In the genomic region with DNA sequence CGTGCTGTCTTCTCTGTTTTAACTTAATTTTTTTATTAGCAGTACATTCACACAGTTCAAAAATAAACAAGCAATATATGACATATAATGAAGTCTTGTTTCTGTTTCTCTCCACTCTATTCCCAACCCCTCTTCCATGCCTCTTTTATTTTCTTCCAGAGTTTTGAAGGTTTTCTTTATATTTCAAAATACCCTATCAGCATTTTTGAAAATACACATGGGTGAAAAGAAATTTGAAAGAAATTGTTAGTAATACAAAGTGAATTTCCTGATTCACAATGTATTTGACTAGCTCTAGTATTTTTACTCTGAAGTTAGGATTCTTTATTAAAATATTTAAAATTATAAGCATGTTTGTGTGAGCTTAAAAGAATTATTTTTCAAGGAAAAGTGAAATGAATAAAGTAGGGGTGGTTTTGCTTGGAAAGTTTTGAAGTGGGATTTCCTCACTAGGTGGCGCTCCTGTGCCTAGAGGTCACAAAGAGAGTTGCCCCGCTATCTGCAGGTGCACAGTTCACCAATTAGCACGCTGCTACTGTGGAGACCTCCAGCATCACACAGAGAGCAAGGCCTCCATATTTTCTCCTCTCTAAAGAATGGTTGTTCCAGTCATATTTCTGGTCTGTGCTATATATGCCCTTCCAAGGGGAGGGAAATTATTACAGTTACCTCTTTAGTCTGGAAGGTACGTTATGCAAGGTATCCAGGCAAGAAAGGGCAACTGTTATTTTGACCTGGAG, we compare ENCODE assay signal across 8 cellular contexts. TPM values are rescaled to one million over a fixed set of nuclear protein-coding genes. Genes with fewer than 3 reads are reported as not detected.
DNase-seq lines count a peak whose midpoint lies in the region; ATAC-seq and TF ChIP-seq lines count a peak whose summit lies in the region.

No MANE protein-coding gene starts in this region.

- H3K4me3 Mint-ChIP-seq in natural killer cell, result no peak overlapping the region
- H3K4me3 Mint-ChIP-seq in natural killer cell treated with Interleukin-12 subunit alpha and Interleukin-12 subunit beta and Interleukin-15 and Interleukin-18, amount 100 ng/mL, for 72 hours, result no peak overlapping the region

- no peak overlapping the region for H3K27ac Mint-ChIP-seq in natural killer cell
- H3K27ac Mint-ChIP-seq in natural killer cell treated with Interleukin-12 subunit alpha and Interleukin-12 subunit beta and Interleukin-15 and Interleukin-18, amount 100 ng/mL, for 72 hours, result no peak overlapping the region

- H3K27me3 Mint-ChIP-seq in natural killer cell (ENCODE audit: low read depth in 2 of 2), result peaks cover 12 to 13% of the 10 kb centered on the region in 2 donors
- H3K27me3 Mint-ChIP-seq in natural killer cell treated with Interleukin-12 subunit alpha and Interleukin-12 subunit beta and Interleukin-15 and Interleukin-18, amount 100 ng/mL, for 72 hours, result peaks cover 16 to 29% of the 10 kb centered on the region in 2 donors

- intact Hi-C loops in natural killer cell (cut with micrococcal nuclease), result no loop called here

- H3K9me3 Mint-ChIP-seq in natural killer cell, result no peaks in the 10 kb centered on the region
- H3K9me3 Mint-ChIP-seq in natural killer cell treated with Interleukin-12 subunit alpha and Interleukin-12 subunit beta and Interleukin-15 and Interleukin-18, amount 100 ng/mL, for 72 hours, result no peaks in the 10 kb centered on the region

- TF ChIP-seq CTCF in natural killer cell (IDR thresholded peaks at IDR 0.05), result peak; percentile 62
- peak; percentile 76 for TF ChIP-seq CTCF in fibroblast of pulmonary artery (IDR thresholded peaks at IDR 0.05; ENCODE audit: low read length, missing control alignments)

- no peaks in the 10 kb centered on the region for H3K36me3 Mint-ChIP-seq in natural killer cell
- no peaks in the 10 kb centered on the region for H3K36me3 Mint-ChIP-seq in natural killer cell treated with Interleukin-12 subunit alpha and Interleukin-12 subunit beta and Interleukin-15 and Interleukin-18, amount 100 ng/mL, for 72 hours

- ATAC-seq in natural killer cell, result peak in 1 of 3 donors; percentile 44
- no peak for ATAC-seq in natural killer cell treated with Interleukin-12 subunit alpha and Interleukin-12 subunit beta and Interleukin-15 and Interleukin-18, amount 100 ng/mL, for 72 hours
- peak; percentile 84 for ATAC-seq in HG03025 (IDR thresholded peaks at IDR 0.05; ENCODE audit: low FRiP score, unreplicated experiment)
- no peak for ATAC-seq in GM19395 (IDR thresholded peaks at IDR 0.05; ENCODE audit: unreplicated experiment)

- no peaks in the 10 kb centered on the region for H3K4me1 Mint-ChIP-seq in natural killer cell
- H3K4me1 Mint-ChIP-seq in natural killer cell treated with Interleukin-12 subunit alpha and Interleukin-12 subunit beta and Interleukin-15 and Interleukin-18, amount 100 ng/mL, for 72 hours (ENCODE audit: low read depth in 2 of 2), result no peaks in the 10 kb centered on the region

- no peak for DNase-seq in natural killer cell
- no peak for DNase-seq in natural killer cell treated with Interleukin-12 subunit alpha and Interleukin-12 subunit beta and Interleukin-15 and Interleukin-18, amount 100 ng/mL, for 72 hours (ENCODE audit: low spot score)
- DNase-seq in NCI-H345 (lab: John Stamatoyannopoulos, UW), result peak; percentile 73
- peak; percentile 7 to 12 for DNase-seq in activated CD8-positive, alpha-beta memory T cell treated with anti-CD3 and anti-CD28 coated beads for 4 hours (ENCODE audit: low read depth in 2 of 2)
- peak; percentile 61 for DNase-seq in fibroblast of pulmonary artery (ENCODE audit: low read depth)
- DNase-seq in putamen (ENCODE audit: low spot score), result peak; percentile 27

- H3K4me3 ChIP-seq in fibroblast of pulmonary artery (replicated peaks; ENCODE audit: low read depth, low read length), result no peak overlapping the region

RNA-seq across cellular contexts. Expression of gene SOX21, which starts 37.6 kb away (rescaled TPM):
- total RNA-seq in natural killer cell, result not detected
- not detected for total RNA-seq in natural killer cell treated with Interleukin-12 subunit alpha and Interleukin-12 subunit beta and Interleukin-15 and Interleukin-18, amount 100 ng/mL, for 72 hours

Comparison
In these comparisons a context has a peak if more than half of its experiments do, and no peak if none do; other contexts are left out.
1. DNase-seq: peak in NCI-H345 (single experiment), activated CD8-positive, alpha-beta memory T cell treated with anti-CD3 and anti-CD28 coated beads for 4 hours (2 of 2), fibroblast of pulmonary artery (single experiment) and putamen (single experiment); none in natural killer cell (single experiment) and natural killer cell treated with Interleukin-12 subunit alpha and Interleukin-12 subunit beta and Interleukin-15 and Interleukin-18, amount 100 ng/mL, for 72 hours (single experiment).